In the genomic region with DNA sequence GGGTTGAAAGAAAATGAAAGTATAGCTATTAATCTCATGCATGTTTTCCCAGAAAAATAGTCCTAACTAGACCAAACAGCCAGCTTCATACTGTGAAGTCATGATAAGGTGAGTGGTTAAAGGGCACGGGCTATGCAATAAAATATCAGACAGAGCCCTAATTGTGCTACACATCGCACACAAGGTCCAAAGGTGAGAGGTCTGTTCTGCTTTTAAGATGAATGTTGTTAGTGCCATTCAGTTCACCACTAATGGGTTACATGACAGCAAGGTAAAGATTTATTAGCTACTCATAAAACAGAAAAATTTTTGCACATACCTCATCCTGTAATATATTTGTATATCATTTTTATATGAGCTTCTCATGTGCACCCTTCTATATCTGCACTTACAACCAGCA, we compare ENCODE assay signal across 11 cellular contexts.
DNase-seq lines count a peak whose midpoint lies in the region; ATAC-seq lines count a peak whose summit lies in the region.
"Had no signal": no experiment of that assay in that cellular context is flagged by ENCODE, and none has a peak within 500 bp of the region (broad histone marks: within the 10 kb centered on the region; RNA-seq: fewer than 3 reads in every experiment).

No MANE protein-coding gene starts in this region.

- no peaks in the 10 kb centered on the region for H3K9me3 ChIP-seq in CD8-positive, alpha-beta memory T cell (ENCODE audit: low read length)
- no peaks in the 10 kb centered on the region for H3K9me3 ChIP-seq in KOPT-K1 (ENCODE audit: insufficient read depth, low read length, poor library complexity, severe bottlenecking)
- H3K9me3 ChIP-seq in mucosa of rectum (ENCODE audit: control insufficient read depth in 2 of 2, low read length in 2 of 2): no peaks in the 10 kb centered on the region
- H3K9me3 ChIP-seq: gastrocnemius medialis had no signal

- H3K27me3 ChIP-seq in CD8-positive, alpha-beta memory T cell (ENCODE audit: insufficient read depth, low read length, poor library complexity, severe bottlenecking): no peaks in the 10 kb centered on the region
- H3K27me3 ChIP-seq in mucosa of rectum (ENCODE audit: control insufficient read depth in 2 of 2, insufficient read depth in 2 of 2, low read length in 2 of 2): no peaks in the 10 kb centered on the region
- H3K27me3 ChIP-seq: gastrocnemius medialis had no signal

- peak overlapping the region; percentile 37 for H3K4me3 ChIP-seq in CD8-positive, alpha-beta memory T cell (ENCODE audit: low read length)
- H3K4me3 ChIP-seq in mucosa of rectum (ENCODE audit: low read length in 2 of 2): peak overlapping the region in 1 of 2 donors; percentile 53
- H3K4me3 ChIP-seq: gastrocnemius medialis, skin epidermis had no signal

- H3K9ac ChIP-seq in mucosa of rectum (ENCODE audit: low read depth in 1 of 2, low read length in 2 of 2): peak overlapping the region in 1 of 2 donors; percentile 33

- peaks cover 34 to 39% (median 37%) of the 10 kb centered on the region in 3 donors for H3K4me1 Mint-ChIP-seq in CD8-positive, alpha-beta memory T cell

- peaks cover 3 to 5% of the 10 kb centered on the region in 2 donors for H3K27me3 Mint-ChIP-seq in CD8-positive, alpha-beta memory T cell

- peak overlapping the region; percentile 12 to 80 (median 69) for H3K4me3 Mint-ChIP-seq in CD8-positive, alpha-beta memory T cell

- H3K36me3 ChIP-seq in CD8-positive, alpha-beta memory T cell (ENCODE audit: insufficient read depth, low read length): no peaks in the 10 kb centered on the region
- H3K36me3 ChIP-seq in KOPT-K1 (ENCODE audit: insufficient read depth, low read length) (no peaks in the 10 kb centered on the region), mucosa of rectum (ENCODE audit: control insufficient read depth in 2 of 2, insufficient read depth in 2 of 2, low read length in 2 of 2) (no peaks in the 10 kb centered on the region)
- H3K36me3 ChIP-seq: gastrocnemius medialis had no signal

- no peak for ATAC-seq in activated naive CD4-positive, alpha-beta T cell treated with anti-CD3 and anti-CD28 coated beads, Interleukin-2, amount 50 U/mL, for 72 hours
- ATAC-seq: gastrocnemius medialis had no signal

- POLR2A ChIA-PET in CD8-positive, alpha-beta memory T cell (lab: Charles Lee): interaction anchor here (1.0 to 2.9 kb wide), 8 partner anchors 19 to 199 kb away, joined by 3 to 13 read pairs (median 4); a partner anchor contains a TSS

- in situ Hi-C loops in KBM-7 (cut with MboI; ENCODE audit: low pct_unique_long_range_greater_than_20kb, low sequenced_read_pairs): no loop called here

- peak overlapping the region; percentile 1 for H3K27ac ChIP-seq in CD8-positive, alpha-beta memory T cell (ENCODE audit: low read depth, low read length)
- H3K27ac ChIP-seq in KOPT-K1 (ENCODE audit: low read depth, low read length, poor library complexity, severe bottlenecking): peak overlapping the region; percentile 85
- peak overlapping the region; percentile 72 to 75 for H3K27ac ChIP-seq in mucosa of rectum (ENCODE audit: low read depth in 2 of 2, low read length in 2 of 2)
- H3K27ac ChIP-seq: gastrocnemius medialis had no signal

- peaks cover 34% of the 10 kb centered on the region for H3K4me1 ChIP-seq in CD8-positive, alpha-beta memory T cell (ENCODE audit: insufficient read depth, low read length)
- peaks cover 27 to 28% of the 10 kb centered on the region in 2 donors for H3K4me1 ChIP-seq in mucosa of rectum (ENCODE audit: control insufficient read depth in 2 of 2, insufficient read depth in 2 of 2, low read length in 2 of 2)

- H3K9me3 Mint-ChIP-seq in CD8-positive, alpha-beta memory T cell: no peaks in the 10 kb centered on the region
- H3K9me3 Mint-ChIP-seq in activated naive CD4-positive, alpha-beta T cell treated with anti-CD3 and anti-CD28 coated beads, Interleukin-2, amount 50 U/mL, for 72 hours: peaks cover 8 to 9% of the 10 kb centered on the region in 2 donors

- H3K27ac Mint-ChIP-seq in CD8-positive, alpha-beta memory T cell: peak overlapping the region in 7 of 8 donors; percentile 67 to 84 (median 78)
- peak overlapping the region; percentile 95 for H3K27ac Mint-ChIP-seq in activated naive CD4-positive, alpha-beta T cell treated with anti-CD3 and anti-CD28 coated beads, Interleukin-2, amount 50 U/mL, for 72 hours

- no peak for DNase-seq in CD8-positive, alpha-beta memory T cell
- no peak for DNase-seq in activated naive CD4-positive, alpha-beta T cell treated with anti-CD3 and anti-CD28 coated beads, Interleukin-2, amount 50 U/mL, for 72 hours (ENCODE audit: low spot score in 2 of 2)
- DNase-seq in glomerular visceral epithelial cell (ENCODE audit: extremely low spot score) (no peak), kidney tubule cell (ENCODE audit: low spot score) (no peak), NCI-H128 (lab: John Stamatoyannopoulos, UW; ENCODE audit: unreplicated experiment) (no peak), KBM-7 (no peak)
- DNase-seq: gastrocnemius medialis, NCI-H1930 had no signal

- no peaks in the 10 kb centered on the region for H3K36me3 Mint-ChIP-seq in CD8-positive, alpha-beta memory T cell
- H3K36me3 Mint-ChIP-seq in activated naive CD4-positive, alpha-beta T cell treated with anti-CD3 and anti-CD28 coated beads, Interleukin-2, amount 50 U/mL, for 72 hours: peaks cover 8 to 18% of the 10 kb centered on the region in 2 donors

- CTCF ChIA-PET in CD8-positive, alpha-beta memory T cell (lab: Charles Lee): interaction anchor here (0.6 to 7.5 kb wide), 37 partner anchors 8 to 208 kb away, joined by 3 to 70 read pairs (median 5); a partner anchor contains a TSS

Comparison
In these comparisons a context has a peak if more than half of its experiments do, and no peak if none do; other contexts are left out.
1. H3K27ac ChIP-seq: peak in every context shown above with its lines; median percentile 85 in KOPT-K1; 74 in mucosa of rectum; 1 in CD8-positive, alpha-beta memory T cell.